1 cellular context compared by ENCODE assay signal in genomic region chr12:71955946-71956345, GRCh38.
A peak's percentile ranks its signal among the peaks of the same experiment; 100 is the strongest.
TF ChIP-seq lines count a peak whose summit lies in the region.

No MANE protein-coding gene starts in this region.

TF ChIP-seq in IMR-90, 13 proteins besides CTCF, POLR2A, EP300 and RAD21:
- TF ChIP-seq CEBPB (IDR thresholded peaks at IDR 0.05; ENCODE audit: low read depth, low read length) (peak; percentile 61), USF2 (IDR thresholded peaks at IDR 0.05; ENCODE audit: low read depth, low read length) (peak; percentile 70), RCOR1 (IDR thresholded peaks at IDR 0.05; ENCODE audit: insufficient replicate concordance, low read length) (no peak)
